Comparison of ENCODE assay signal across 21 cellular contexts in genomic region chr2:175914846-175915245, GRCh38.
DNase-seq lines count a peak whose midpoint lies in the region; ATAC-seq and TF ChIP-seq lines count a peak whose summit lies in the region.
"Had no signal": no experiment of that assay in that cellular context is flagged by ENCODE, and none has a peak within 500 bp of the region (broad histone marks: within the 10 kb centered on the region; RNA-seq: fewer than 3 reads in every experiment).

No MANE protein-coding gene starts in this region.

- no peak overlapping the region for H3K4me3 ChIP-seq in fibroblast of mammary gland (ENCODE audit: control insufficient read depth, low read depth, low read length)
- H3K4me3 ChIP-seq: A549, GM12878, HAP-1 had no signal

- no peak overlapping the region for H3K27ac Mint-ChIP-seq in HFFc6
- H3K27ac Mint-ChIP-seq: CD4-positive, alpha-beta memory T cell had no signal

- no peaks in the 10 kb centered on the region; the same call in 1 of the 2 replicates for H3K27me3 Mint-ChIP-seq in HFFc6 (ENCODE audit: insufficient read depth)

- H3K36me3 Mint-ChIP-seq in HFFc6 (ENCODE audit: low read depth) = no peaks in the 10 kb centered on the region
- H3K36me3 Mint-ChIP-seq: CD4-positive, alpha-beta memory T cell had no signal

- peaks cover 18% of the 10 kb centered on the region for H3K4me1 Mint-ChIP-seq in HFFc6 (ENCODE audit: low read depth)
- H3K4me1 Mint-ChIP-seq: CD4-positive, alpha-beta memory T cell had no signal

- TF ChIP-seq CTCF in HFFc6 (IDR thresholded peaks at IDR 0.05) = no peak
- TF ChIP-seq CTCF in fibroblast of mammary gland (conservative IDR thresholded peaks at IDR 0.05; ENCODE audit: control insufficient read depth, insufficient read depth, low read depth, low read length) = no peak

- H3K9me3 Mint-ChIP-seq in HFFc6 = no peaks in the 10 kb centered on the region; the same call in 1 of the 2 replicates

- ATAC-seq in GM19397 (IDR thresholded peaks at IDR 0.05; ENCODE audit: unreplicated experiment) (no peak), HG02588 (IDR thresholded peaks at IDR 0.05; ENCODE audit: unreplicated experiment) (no peak), HG02642 (IDR thresholded peaks at IDR 0.05; ENCODE audit: poor library complexity, unreplicated experiment) (no peak), left lobe of liver (no peak)
- ATAC-seq: A549, GM12878 had no signal

- H3K4me3 Mint-ChIP-seq in HFFc6 = no peak overlapping the region
- H3K4me3 Mint-ChIP-seq: CD4-positive, alpha-beta memory T cell had no signal

- peak; percentile 41 for DNase-seq in ELR (ENCODE audit: low read depth)
- peak; percentile 8 for DNase-seq in HFFc6
- peak; percentile 13 for DNase-seq in fibroblast of mammary gland (ENCODE audit: low read depth)
- no peak for DNase-seq in left lobe of liver (ENCODE audit: low spot score)
- DNase-seq: 8988T; ACHN; AML-193; C1 segment of cervical spinal cord; Calu3; CD4-positive, alpha-beta memory T cell; COR-L47; DMS53; DMS79 treated with DMSO at 0.1 percent for 48 hours; GDM1; GOT3 had no signal
